In genomic region chr18:63285332-63285731, GRCh38 we compare ENCODE assay signal across 9 cellular contexts. TPM values are rescaled to one million over a fixed set of nuclear protein-coding genes. Genes with fewer than 3 reads are reported as not detected.
DNase-seq lines count a peak whose midpoint lies in the region; ATAC-seq, FAIRE-seq and TF ChIP-seq lines count a peak whose summit lies in the region.
"Had no signal": no experiment of that assay in that cellular context is flagged by ENCODE, and none has a peak within 500 bp of the region (broad histone marks: within the 10 kb centered on the region; RNA-seq: fewer than 3 reads in every experiment).

No MANE protein-coding gene starts in this region.

- intact Hi-C loops in activated CD8-positive, alpha-beta T cell treated with anti-CD3 and anti-CD28 coated beads for 36 hours (cut with micrococcal nuclease): no loop called here

- ATAC-seq in GM19395 (IDR thresholded peaks at IDR 0.05; ENCODE audit: unreplicated experiment) (peak; percentile 97), HG03045 (IDR thresholded peaks at IDR 0.05; ENCODE audit: unreplicated experiment) (peak; percentile 95), left lobe of liver (no peak)
- peak; percentile 33 for ATAC-seq in activated CD8-positive, alpha-beta T cell treated with anti-CD3 and anti-CD28 coated beads for 36 hours

- no peak overlapping the region for H3K27ac Mint-ChIP-seq in activated CD8-positive, alpha-beta T cell treated with anti-CD3 and anti-CD28 coated beads for 36 hours
- H3K27ac Mint-ChIP-seq: T-helper 1 cell treated with Interleukin-12 subunit alpha and Interleukin-12 subunit beta and Interleukin-4 antibody, amounts not matched to agents 30 μg/mL and 1 μg/mL, for 36 hours had no signal

- TF ChIP-seq CTCF in GM13977 (IDR thresholded peaks at IDR 0.05; ENCODE audit: extremely low read depth, insufficient read depth, missing control alignments): no peak
- no peak for TF ChIP-seq CTCF in activated CD8-positive, alpha-beta T cell treated with anti-CD3 and anti-CD28 coated beads for 36 hours (IDR thresholded peaks at IDR 0.05)

- peaks cover 41% of the 10 kb centered on the region for H3K36me3 Mint-ChIP-seq in activated CD8-positive, alpha-beta T cell treated with anti-CD3 and anti-CD28 coated beads for 36 hours (ENCODE audit: low read depth)

- H3K4me1 Mint-ChIP-seq in activated CD8-positive, alpha-beta T cell treated with anti-CD3 and anti-CD28 coated beads for 36 hours (ENCODE audit: low read depth): peaks cover 23% of the 10 kb centered on the region

- CTCF ChIA-PET in activated CD8-positive, alpha-beta T cell treated with anti-CD3 and anti-CD28 coated beads for 36 hours (lab: Charles Lee): interaction anchor here (0.9 to 1.1 kb wide), 3 partner anchors 9 to 33 kb away, joined by 3 read pairs; no protein-coding TSS in a partner anchor

- no peak overlapping the region for H3K4me3 Mint-ChIP-seq in activated CD8-positive, alpha-beta T cell treated with anti-CD3 and anti-CD28 coated beads for 36 hours
- H3K4me3 Mint-ChIP-seq: T-helper 1 cell treated with Interleukin-12 subunit alpha and Interleukin-12 subunit beta and Interleukin-4 antibody, amounts not matched to agents 30 μg/mL and 1 μg/mL, for 36 hours had no signal

- POLR2A ChIA-PET in activated CD8-positive, alpha-beta T cell treated with anti-CD3 and anti-CD28 coated beads for 36 hours (lab: Charles Lee): interaction anchor here (1.4 kb wide), 1 partner anchor 15 kb away, joined by 4 read pairs; no protein-coding TSS in a partner anchor

- H3K27me3 Mint-ChIP-seq in activated CD8-positive, alpha-beta T cell treated with anti-CD3 and anti-CD28 coated beads for 36 hours: no peaks in the 10 kb centered on the region

- DNase-seq in GM13977 (ENCODE audit: low spot score) (peak; percentile 35), HTR-8/SVneo (ENCODE audit: insufficient read length, low spot score) (no peak), HK-2 (ENCODE audit: unreplicated experiment) (no peak), Kasumi-1 (lab: John Stamatoyannopoulos, UW) (no peak), left lobe of liver (ENCODE audit: low spot score) (no peak)
- no peak for DNase-seq in activated CD8-positive, alpha-beta T cell treated with anti-CD3 and anti-CD28 coated beads for 36 hours

- FAIRE-seq in HTR-8/SVneo (lab: Jason Lieb, UNC): no peak

- peaks cover 2% of the 10 kb centered on the region for H3K9me3 Mint-ChIP-seq in activated CD8-positive, alpha-beta T cell treated with anti-CD3 and anti-CD28 coated beads for 36 hours
- H3K9me3 Mint-ChIP-seq: T-helper 1 cell treated with Interleukin-12 subunit alpha and Interleukin-12 subunit beta and Interleukin-4 antibody, amounts not matched to agents 30 μg/mL and 1 μg/mL, for 36 hours had no signal

- in situ Hi-C loops in GM13977 (cut with MboI; ENCODE audit: low pct_unique_long_range_greater_than_20kb, low sequenced_read_pairs, unreplicated experiment): no loop called here

RNA-seq across cellular contexts. Expression of gene BCL2, which starts 34.2 kb away (rescaled TPM):
- 100 to 1,000 TPM; 104 to 107 TPM for total RNA-seq in activated CD8-positive, alpha-beta T cell treated with anti-CD3 and anti-CD28 coated beads for 36 hours
- 1.0 TPM for total RNA-seq in left lobe of liver

Comparison
In these comparisons a context has a peak if more than half of its experiments do, and no peak if none do; other contexts are left out.
1. RNA of gene BCL2, which starts 34.2 kb away (total RNA-seq): 104 to 107 TPM in activated CD8-positive, alpha-beta T cell treated with anti-CD3 and anti-CD28 coated beads for 36 hours; 1.0 TPM in left lobe of liver (single experiment); every median in the first group is over 10 times any median in the second.